ENCODE assay signal across 18 cellular contexts in genomic region chr17:16935241-16935663, GRCh38. TPM values are rescaled to one million over a fixed set of nuclear protein-coding genes. Genes with fewer than 3 reads are reported as not detected.
DNase-seq lines count a peak whose midpoint lies in the region; ATAC-seq, FAIRE-seq and TF ChIP-seq lines count a peak whose summit lies in the region.
"Had no signal": no experiment of that assay in that cellular context is flagged by ENCODE, and none has a peak within 500 bp of the region (broad histone marks: within the 10 kb centered on the region; RNA-seq: fewer than 3 reads in every experiment).

No MANE protein-coding gene starts in this region.

- no peaks in the 10 kb centered on the region for H3K9me3 Mint-ChIP-seq in GM23338

- no peak for TF ChIP-seq CTCF in GM23338 (conservative IDR thresholded peaks at IDR 0.05; ENCODE audit: low read depth in 2 of 2)
- TF ChIP-seq CTCF in GM12878 (IDR thresholded peaks at IDR 0.05 in 2 of 3, conservative IDR thresholded peaks at IDR 0.05 in 1 of 3; ENCODE audit: control insufficient read depth in 2 of 3, extremely low read depth in 1 of 3, insufficient read depth in 1 of 3, low read depth in 3 of 3, low read length in 3 of 3), result no peak
- no peak for TF ChIP-seq CTCF in osteoblast (IDR thresholded peaks at IDR 0.05; ENCODE audit: extremely low read depth, low read depth, low read length)

- SMC1A ChIA-PET in GM12878 (lab: Charles Lee; ENCODE audit: uncharacterized antibody, unreplicated experiment), result no interaction called here

- peak overlapping the region; percentile 66; the same call in 1 of the 2 replicates for H3K27ac Mint-ChIP-seq in GM23338
- H3K27ac Mint-ChIP-seq: activated naive CD8-positive, alpha-beta T cell had no signal

- no peak for TF ChIP-seq EP300 in GM12878 (IDR thresholded peaks at IDR 0.05; ENCODE audit: borderline replicate concordance in 1 of 2, control insufficient read depth in 1 of 2, low read depth in 2 of 2, low read length in 2 of 2)

- WGBS in GM12878 (ENCODE audit: insufficient coverage, insufficient replicate concordance, low lambda C conversion rate, missing lambda C conversion rate), result 81% methylated on average over 3 of the region's 5 CpGs

- H3K4me1 Mint-ChIP-seq in GM23338, result peaks cover 14% of the 10 kb centered on the region

- FAIRE-seq in GM12878 (lab: Jason Lieb, UNC) (no peak), urothelium cell line (lab: Jason Lieb, UNC) (no peak)
- FAIRE-seq: pancreas had no signal

- H3K4me3 Mint-ChIP-seq in GM23338, result no peak overlapping the region
- H3K4me3 Mint-ChIP-seq: activated naive CD8-positive, alpha-beta T cell had no signal

- H3K79me2 ChIP-seq in GM23338 (replicated peaks; ENCODE audit: insufficient read depth), result no peaks in the 10 kb centered on the region
- no peaks in the 10 kb centered on the region; the same call in 1 of the 2 replicates for H3K79me2 ChIP-seq in GM12878 (ENCODE audit: control insufficient read depth, insufficient read depth, low read length)
- no peaks in the 10 kb centered on the region for H3K79me2 ChIP-seq in osteoblast (ENCODE audit: insufficient read depth, low read length)

- H3K4me1 ChIP-seq in GM23338 (ENCODE audit: insufficient read depth), result no peaks in the 10 kb centered on the region; the same call in 1 of the 2 replicates
- no peaks in the 10 kb centered on the region for H3K4me1 ChIP-seq in GM12878 (ENCODE audit: control insufficient read depth, insufficient read depth, low read length)
- H3K4me1 ChIP-seq in osteoblast (ENCODE audit: insufficient read depth, low read length), result no peaks in the 10 kb centered on the region
- H3K4me1 ChIP-seq: pancreas, Peyer's patch had no signal

- H3K27ac ChIP-seq in GM23338 (ENCODE audit: low read depth) (no peak overlapping the region), GM12878 (ENCODE audit: control insufficient read depth, insufficient read depth) (no peak overlapping the region), osteoblast (ENCODE audit: low read depth, low read length) (no peak overlapping the region)
- H3K27ac ChIP-seq: epithelial cell of prostate, pancreas, Peyer's patch had no signal

- DNase-seq in DMS53 treated with DMSO at 0.1 percent for 48 hours (lab: John Stamatoyannopoulos, UW; ENCODE audit: unreplicated experiment) (peak; percentile 47), GM23338 (ENCODE audit: low spot score) (no peak), GM12878 (ENCODE audit: low read depth, low spot score) (no peak), osteoblast (ENCODE audit: insufficient read length, low spot score, missing footprints) (peak; percentile 37), AG20443 (ENCODE audit: low spot score) (no peak), urothelium cell line (ENCODE audit: low spot score) (no peak)
- DNase-seq in stimulated activated CD4-positive, alpha-beta T cell treated with anti-CD3 and anti-CD28 coated beads, Interleukin-4, amount 100 ng/mL, for 24 hours, result no peak
- DNase-seq: activated CD4-positive, alpha-beta T cell treated with anti-CD3 and anti-CD28 coated beads, Interleukin-2, amount 50 U/mL, for 1 hour; cortex of kidney; foreskin melanocyte; NCI-H1694 treated with DMSO at 0.1 percent for 48 hours; NCI-H226 had no signal

- no peaks in the 10 kb centered on the region; the same call in 2 of the 3 replicates for H3K36me3 Mint-ChIP-seq in GM23338 (ENCODE audit: low read depth)
- H3K36me3 Mint-ChIP-seq: activated naive CD8-positive, alpha-beta T cell had no signal

- H3K9me2 ChIP-seq in GM23338 (ENCODE audit: insufficient read depth), result no peaks in the 10 kb centered on the region

- ATAC-seq in GM23338 (no peak), GM12878 (peak; percentile 15)
- ATAC-seq: pancreas had no signal

- BruUV-seq in GM12878 (replicated peaks; lab: Mats Ljungman, UMichigan), result no TSS peak

- H3K27me3 ChIP-seq in GM23338 (ENCODE audit: insufficient read depth), result no peaks in the 10 kb centered on the region
- no peaks in the 10 kb centered on the region for H3K27me3 ChIP-seq in GM12878 (replicated peaks in 1 of 2; ENCODE audit: control insufficient read depth in 2 of 2, insufficient read depth in 2 of 2, low read length in 1 of 2)
- peaks cover 39% of the 10 kb centered on the region for H3K27me3 ChIP-seq in osteoblast (ENCODE audit: insufficient read depth, low read length)
- H3K27me3 ChIP-seq: pancreas, Peyer's patch had no signal

- in situ Hi-C loops in GM12878 (cut with MboI), result no loop called here

- H3K36me3 ChIP-seq in GM23338 (ENCODE audit: insufficient read depth) (no peaks in the 10 kb centered on the region), GM12878 (ENCODE audit: control insufficient read depth in 2 of 2, insufficient read depth in 2 of 2, low read length in 1 of 2) (peaks cover 21 to 31% of the 10 kb centered on the region in 2 experiments), osteoblast (ENCODE audit: insufficient read depth, low read length) (no peaks in the 10 kb centered on the region)
- H3K36me3 ChIP-seq: pancreas, Peyer's patch had no signal

- H3K4me2 ChIP-seq in GM23338 (no peak overlapping the region), GM12878 (ENCODE audit: control insufficient read depth, insufficient read depth) (no peak overlapping the region), osteoblast (ENCODE audit: insufficient read depth, low read length) (no peak overlapping the region)

- H3F3A ChIP-seq in GM23338 (replicated peaks; ENCODE audit: low read depth), result no peaks in the 10 kb centered on the region

- CTCF ChIA-PET in GM12878 (lab: Yijun Ruan, JAX), result no interaction called here

- H3K4me3 ChIP-seq in GM23338 (no peak overlapping the region), GM12878 (no peak overlapping the region), osteoblast (ENCODE audit: insufficient read depth, low read length) (no peak overlapping the region)
- H3K4me3 ChIP-seq: pancreas, Peyer's patch had no signal

- 0 out of 2 replicates have a peak, but pooled peaks have one; percentile 2 for TF ChIP-seq POLR2A in GM12878 (IDR thresholded peaks at IDR 0.05; ENCODE audit: low read depth, low read length)

- H4K20me1 ChIP-seq in GM23338 (replicated peaks; ENCODE audit: insufficient read depth), result no peaks in the 10 kb centered on the region
- no peaks in the 10 kb centered on the region for H4K20me1 ChIP-seq in GM12878 (ENCODE audit: control insufficient read depth, insufficient read depth)
- H4K20me1 ChIP-seq in osteoblast (ENCODE audit: insufficient read depth, low read length), result no peaks in the 10 kb centered on the region

- no peak overlapping the region for H3K9ac ChIP-seq in GM12878 (ENCODE audit: control insufficient read depth, insufficient read depth, low read length)

- H3K9me3 ChIP-seq in GM12878 (replicated peaks; ENCODE audit: control insufficient read depth, insufficient read depth, low read length) (no peaks in the 10 kb centered on the region), osteoblast (ENCODE audit: low read depth, low read length) (no peaks in the 10 kb centered on the region)
- H3K9me3 ChIP-seq: pancreas, Peyer's patch had no signal

- RAD21 ChIA-PET in GM12878 (lab: Charles Lee; ENCODE audit: unreplicated experiment), result interaction anchor here (1.0 kb wide), 1 partner anchor 53 kb away, joined by 3 read pairs; no protein-coding TSS in a partner anchor

- POLR2A ChIA-PET in GM12878 (lab: Charles Lee), result no interaction called here

- peaks cover 17% of the 10 kb centered on the region for H3K27me3 Mint-ChIP-seq in GM23338 (ENCODE audit: insufficient read depth, low read depth, poor library complexity)

- no peak overlapping the region for H2AFZ ChIP-seq in GM23338
- H2AFZ ChIP-seq in GM12878 (ENCODE audit: control insufficient read depth, low read depth, low read length), result no peak overlapping the region
- no peak overlapping the region for H2AFZ ChIP-seq in osteoblast (ENCODE audit: low read length)

- no peak for TF ChIP-seq RAD21 in GM12878 (IDR thresholded peaks at IDR 0.05; ENCODE audit: insufficient read depth, low read depth, low read length)

- intact Hi-C loops in GM12878 (cut with micrococcal nuclease; ENCODE audit: unreplicated experiment), result no loop called here

TF ChIP-seq in GM23338, 12 proteins besides CTCF, POLR2A, EP300 and RAD21 (continues in another document):
- no peak for TF ChIP-seq JUNB (IDR thresholded peaks at IDR 0.05; ENCODE audit: unreplicated experiment)

TF ChIP-seq in GM12878, 131 proteins besides CTCF, POLR2A, EP300 and RAD21 (continues in another document):
- TF ChIP-seq RCOR1 (conservative IDR thresholded peaks at IDR 0.05; ENCODE audit: low read depth, low read length), result no peak
- TF ChIP-seq RB1 (IDR thresholded peaks at IDR 0.05; ENCODE audit: borderline replicate concordance), result no peak

RNA-seq across cellular contexts. Expression of gene TNFRSF13B, which starts 36.7 kb away (rescaled TPM):
- total RNA-seq in GM23338 (2014; rRNA removed; shearing (Covaris generic)), result not detected in 2 replicates
- 0.16 and 0.24 TPM in 2 replicates for polyA plus RNA-seq in GM23338 (2016; fragmentation: Nextera tagmentation; extraction: Ambion mirVana)
- 353 and 380 TPM in 2 replicates for total RNA-seq in GM12878 (2013; cell fraction: nucleolus; rRNA removed)
- 101 and 116 TPM in 2 replicates for total RNA-seq in GM12878 (2014; rRNA removed)
- 50.4 and 53.0 TPM in 2 replicates for total RNA-seq in GM12878 (2014; rRNA removed; fragmentation: Illumina TruSeq; extraction: Trizol)
- total RNA-seq in GM12878 (2021), result 160 and 161 TPM in 2 replicates
- polyA plus RNA-seq in GM12878 (2011; ENCODE audit: low read depth), result 102 TPM
- polyA plus RNA-seq in GM12878 (2011; rRNA removed), result 45.9 and 91.3 TPM in 2 replicates
- 124 and 142 TPM in 2 replicates for polyA plus RNA-seq in GM12878 (2011; cell fraction: cytosol; rRNA removed)
- 234 and 258 TPM in 2 replicates for polyA plus RNA-seq in GM12878 (2011; cell fraction: nucleus; rRNA removed)
- polyA plus RNA-seq in GM12878 (2012), result 237 and 313 TPM in 2 replicates
- polyA plus RNA-seq in GM12878 (2014; fragmentation: Illumina TruSeq; extraction: Trizol), result 53.0 and 141 TPM in 2 replicates
- polyA plus RNA-seq in GM12878 (2014; fragmentation: Nextera tagmentation; extraction: Ambion mirVana), result 10 to 100 TPM; 15.5 to 23.1 TPM
- polyA plus RNA-seq in GM12878 (2014; rRNA removed), result 231 and 255 TPM in 2 replicates
- polyA plus RNA-seq in GM12878 (2016; fragmentation: Nextera tagmentation; extraction: Ambion mirVana), result 100 to 1,000 TPM; 121 to 139 TPM
- 123 and 202 TPM in 2 replicates for polyA minus RNA-seq in GM12878 (2011; rRNA and poly(A)+ RNA removed)
- 45.4 TPM in 2 replicates for polyA minus RNA-seq in GM12878 (2011; cell fraction: cytosol; rRNA and poly(A)+ RNA removed)
- 141 and 184 TPM in 2 replicates for polyA minus RNA-seq in GM12878 (2011; cell fraction: nucleus; rRNA and poly(A)+ RNA removed)
- total RNA-seq in osteoblast, result not detected in 2 replicates
- total RNA-seq: G401, skeletal muscle tissue had no signal
- polyA plus RNA-seq: pancreas had no signal

Comparison
In these comparisons a context has a peak if more than half of its experiments do, and no peak if none do; other contexts are left out.
1. DNase-seq: peak in DMS53 treated with DMSO at 0.1 percent for 48 hours (single experiment) and osteoblast (single experiment); none in GM23338 (single experiment), GM12878 (single experiment), AG20443 (single experiment), urothelium cell line (single experiment) and stimulated activated CD4-positive, alpha-beta T cell treated with anti-CD3 and anti-CD28 coated beads, Interleukin-4, amount 100 ng/mL, for 24 hours (single experiment).
2. RNA of gene TNFRSF13B, which starts 36.7 kb away (total RNA-seq): 50.4 to 380 TPM in GM12878; not detected in GM23338 and not detected in osteoblast; every median in the first group is over 10 times any median in the second.